In genomic region chr2:84879595-84880394, GRCh38 we compare ENCODE assay signal across 9 cellular contexts. TPM values are rescaled to one million over a fixed set of nuclear protein-coding genes. Genes with fewer than 3 reads are reported as not detected.
DNase-seq lines count a peak whose midpoint lies in the region; ATAC-seq, FAIRE-seq and TF ChIP-seq lines count a peak whose summit lies in the region.
"Had no signal": no experiment of that assay in that cellular context is flagged by ENCODE, and none has a peak within 500 bp of the region (broad histone marks: within the 10 kb centered on the region; RNA-seq: fewer than 3 reads in every experiment).

No MANE protein-coding gene starts in this region.

- H3K36me3 Mint-ChIP-seq in activated T-helper 17 cell treated with anti-CD3 and anti-CD28 coated beads, Interleukin-2, amount 50 U/mL, for 72 hours (ENCODE audit: low read depth): peaks cover 14% of the 10 kb centered on the region

- peak; percentile 43 for ATAC-seq in GM19023 (IDR thresholded peaks at IDR 0.05; ENCODE audit: unreplicated experiment)
- peak; percentile 70 for ATAC-seq in HG03159 (IDR thresholded peaks at IDR 0.05; ENCODE audit: unreplicated experiment)
- peak; percentile 28 for ATAC-seq in activated T-helper 17 cell treated with anti-CD3 and anti-CD28 coated beads, Interleukin-2, amount 50 U/mL, for 72 hours (replicated peaks)

- H3K9me3 ChIP-seq in kidney (ENCODE audit: control insufficient read depth in 1 of 2, low read length in 2 of 2): no peaks in the 10 kb centered on the region
- no peaks in the 10 kb centered on the region for H3K9me3 ChIP-seq in subcutaneous abdominal adipose tissue (ENCODE audit: control insufficient read depth in 5 of 5, low read length in 5 of 5)

- peaks cover 5% of the 10 kb centered on the region for H3K9me3 Mint-ChIP-seq in activated T-helper 17 cell treated with anti-CD3 and anti-CD28 coated beads, Interleukin-2, amount 50 U/mL, for 72 hours

- peak overlapping the region; percentile 56 for H3K4me3 ChIP-seq in AG04449 (ENCODE audit: low read depth, low read length)
- peak overlapping the region; percentile 43 to 67 for H3K4me3 ChIP-seq in kidney (ENCODE audit: low read length in 2 of 2)
- H3K4me3 ChIP-seq in subcutaneous abdominal adipose tissue (ENCODE audit: low read depth in 1 of 5, low read length in 5 of 5): peak overlapping the region; percentile 62 to 81 (median 68)

- intact Hi-C loops in kidney (cut with DNase I): loop anchor here (10.0 kb wide), 1 partner anchor 385 kb away; no protein-coding TSS in a partner anchor

- H3K9ac ChIP-seq in kidney (ENCODE audit: low read length in 2 of 2) (no peak overlapping the region), subcutaneous abdominal adipose tissue (ENCODE audit: low read length in 5 of 5) (peak overlapping the region in 4 of 5 donors; percentile 53 to 63 (median 56))

- no peaks in the 10 kb centered on the region for H3K27me3 Mint-ChIP-seq in activated T-helper 17 cell treated with anti-CD3 and anti-CD28 coated beads, Interleukin-2, amount 50 U/mL, for 72 hours

- H3K36me3 ChIP-seq in kidney (ENCODE audit: control insufficient read depth in 1 of 2, insufficient read depth in 2 of 2, low read length in 2 of 2): no peaks in the 10 kb centered on the region
- H3K36me3 ChIP-seq in subcutaneous abdominal adipose tissue (ENCODE audit: control insufficient read depth in 5 of 5, insufficient read depth in 5 of 5, low read length in 5 of 5): no peaks in the 10 kb centered on the region

- POLR2A ChIA-PET in AG04449 (lab: Yijun Ruan, JAX): interaction anchor here (2.3 kb wide), 1 partner anchor 26 kb away, joined by 7 read pairs; the partner anchor contains the start of gene TMSB10

- peak overlapping the region; percentile 86 for H3K27ac Mint-ChIP-seq in activated T-helper 17 cell treated with anti-CD3 and anti-CD28 coated beads, Interleukin-2, amount 50 U/mL, for 72 hours

- peaks cover 44% of the 10 kb centered on the region for H3K4me1 Mint-ChIP-seq in activated T-helper 17 cell treated with anti-CD3 and anti-CD28 coated beads, Interleukin-2, amount 50 U/mL, for 72 hours

- H3K27ac ChIP-seq in kidney (ENCODE audit: low read depth in 2 of 2, low read length in 2 of 2): no peak overlapping the region
- H3K27ac ChIP-seq in subcutaneous abdominal adipose tissue (ENCODE audit: low read depth, low read length): no peak overlapping the region

- no peak for TF ChIP-seq CTCF in AG04449 (IDR thresholded peaks at IDR 0.05; ENCODE audit: insufficient read depth, low read length, missing control alignments)
- TF ChIP-seq CTCF in kidney (IDR thresholded peaks at IDR 0.05; ENCODE audit: borderline replicate concordance, extremely low read depth, insufficient read depth): no peak

- no peak for FAIRE-seq in kidney (lab: Jason Lieb, UNC)
- FAIRE-seq: colon had no signal

- H3K4me3 Mint-ChIP-seq in activated T-helper 17 cell treated with anti-CD3 and anti-CD28 coated beads, Interleukin-2, amount 50 U/mL, for 72 hours: peak overlapping the region; percentile 89

- CTCF ChIA-PET in AG04449 (lab: Yijun Ruan, JAX): interaction anchor here (0.6 to 5.2 kb wide), 9 partner anchors 10 to 387 kb away, joined by 3 to 41 read pairs (median 4); no protein-coding TSS in a partner anchor

- peaks cover 0 to 9% (median 2%) of the 10 kb centered on the region in 5 donors for H3K27me3 ChIP-seq in subcutaneous abdominal adipose tissue (ENCODE audit: control insufficient read depth in 5 of 5, insufficient read depth in 4 of 5, low read length in 5 of 5)

- peaks cover 0 to 7% of the 10 kb centered on the region in 2 donors for H3K4me1 ChIP-seq in kidney (ENCODE audit: control insufficient read depth in 1 of 2, insufficient read depth in 1 of 2, low read depth in 1 of 2, low read length in 2 of 2)
- H3K4me1 ChIP-seq in subcutaneous abdominal adipose tissue (ENCODE audit: control insufficient read depth in 5 of 5, insufficient read depth in 5 of 5, low read length in 5 of 5): peaks cover 0 to 34% (median 32%) of the 10 kb centered on the region in 5 donors

- DNase-seq in AG04449 (ENCODE audit: low read depth, low spot score) (no peak), kidney (peak; percentile 73), superior temporal gyrus (ENCODE audit: extremely low spot score) (no peak), NCI-H1694 (lab: John Stamatoyannopoulos, UW) (no peak)

RNA-seq across cellular contexts. Expression of gene TRABD2A, which starts 1.1 kb away (rescaled TPM):
- total RNA-seq in activated T-helper 17 cell treated with anti-CD3 and anti-CD28 coated beads, Interleukin-2, amount 50 U/mL, for 72 hours: 10 to 100 TPM; 28.6 to 32.3 TPM
- total RNA-seq in kidney: 3.4 TPM
- 2.1 TPM for polyA plus RNA-seq in kidney (ENCODE audit: insufficient read depth, low read depth, low replicate concordance)

RNA-seq across cellular contexts. Expression of gene TMSB10, which starts 25.7 kb away (rescaled TPM):
- total RNA-seq in activated T-helper 17 cell treated with anti-CD3 and anti-CD28 coated beads, Interleukin-2, amount 50 U/mL, for 72 hours: 1,000 to 10,000 TPM; 2,616 to 3,068 TPM
- 1,610 TPM for total RNA-seq in kidney
- 2,277 TPM for polyA plus RNA-seq in kidney (ENCODE audit: insufficient read depth, low read depth, low replicate concordance)

Comparison
In these comparisons a context has a peak if more than half of its experiments do, and no peak if none do; other contexts are left out.
1. H3K9ac ChIP-seq: peak in subcutaneous abdominal adipose tissue (4 of 5); none in kidney (0 of 2).
2. Peak in every context shown above with its lines, with median percentiles within 50 percentile points of each other: H3K4me3 ChIP-seq and ATAC-seq.